In genomic region chr2:190970872-190971506, GRCh38 we compare ENCODE assay signal across 9 cellular contexts. TPM values are rescaled to one million over a fixed set of nuclear protein-coding genes. Genes with fewer than 3 reads are reported as not detected.
A peak's percentile ranks its signal among the peaks of the same experiment; 100 is the strongest.
DNase-seq lines count a peak whose midpoint lies in the region; ATAC-seq and TF ChIP-seq lines count a peak whose summit lies in the region.
"Had no signal": no experiment of that assay in that cellular context is flagged by ENCODE, and none has a peak within 500 bp of the region (broad histone marks: within the 10 kb centered on the region; RNA-seq: fewer than 3 reads in every experiment).

No MANE protein-coding gene starts in this region.

- no peaks in the 10 kb centered on the region for H3K79me2 ChIP-seq in GM23338 (replicated peaks; ENCODE audit: insufficient read depth)

- no peaks in the 10 kb centered on the region for H3K27me3 Mint-ChIP-seq in CD8-positive, alpha-beta T cell (ENCODE audit: low read depth)
- H3K27me3 Mint-ChIP-seq in GM23338 (ENCODE audit: insufficient read depth, low read depth, poor library complexity) = peaks cover 1% of the 10 kb centered on the region
- no peaks in the 10 kb centered on the region for H3K27me3 Mint-ChIP-seq in activated naive CD8-positive, alpha-beta T cell treated with anti-CD3 and anti-CD28 coated beads, Interleukin-2, amount 10 ng/mL, durations not matched to agents 7 days and 5 days
- no peaks in the 10 kb centered on the region for H3K27me3 Mint-ChIP-seq in natural killer cell treated with Interleukin-12 subunit alpha and Interleukin-12 subunit beta and Interleukin-15 and Interleukin-18, amount 100 ng/mL, for 72 hours

- no peak for ATAC-seq in CD8-positive, alpha-beta T cell
- ATAC-seq in GM23338 = no peak
- no peak for ATAC-seq in activated naive CD8-positive, alpha-beta T cell treated with anti-CD3 and anti-CD28 coated beads, Interleukin-2, amount 10 ng/mL, durations not matched to agents 7 days and 5 days (ENCODE audit: low read depth)
- ATAC-seq in natural killer cell treated with Interleukin-12 subunit alpha and Interleukin-12 subunit beta and Interleukin-15 and Interleukin-18, amount 100 ng/mL, for 72 hours = no peak
- ATAC-seq in HG03442 (IDR thresholded peaks at IDR 0.05; ENCODE audit: unreplicated experiment) = no peak

- CTCF ChIA-PET in CD8-positive, alpha-beta T cell (lab: Charles Lee) = no interaction called here

- H3K9me3 Mint-ChIP-seq in CD8-positive, alpha-beta T cell = no peaks in the 10 kb centered on the region
- no peaks in the 10 kb centered on the region; the same call in 2 of the 3 replicates for H3K9me3 Mint-ChIP-seq in GM23338
- no peaks in the 10 kb centered on the region for H3K9me3 Mint-ChIP-seq in activated naive CD8-positive, alpha-beta T cell treated with anti-CD3 and anti-CD28 coated beads, Interleukin-2, amount 10 ng/mL, durations not matched to agents 7 days and 5 days
- H3K9me3 Mint-ChIP-seq in natural killer cell treated with Interleukin-12 subunit alpha and Interleukin-12 subunit beta and Interleukin-15 and Interleukin-18, amount 100 ng/mL, for 72 hours = no peaks in the 10 kb centered on the region

- no peak overlapping the region for H3K4me3 ChIP-seq in CD8-positive, alpha-beta T cell (ENCODE audit: low read depth, low read length)
- H3K4me3 ChIP-seq in GM23338 = no peak overlapping the region
- H3K4me3 ChIP-seq: ovary had no signal

- POLR2A ChIA-PET in CD8-positive, alpha-beta T cell (lab: Charles Lee) = no interaction called here
- POLR2A ChIA-PET in activated naive CD8-positive, alpha-beta T cell treated with anti-CD3 and anti-CD28 coated beads, Interleukin-2, amount 10 ng/mL, durations not matched to agents 7 days and 5 days (lab: Charles Lee) = no interaction called here

- H2AFZ ChIP-seq in GM23338 = no peak overlapping the region

- no peak overlapping the region for H3K27ac ChIP-seq in CD8-positive, alpha-beta T cell (ENCODE audit: low read depth, low read length)
- no peak overlapping the region for H3K27ac ChIP-seq in GM23338 (ENCODE audit: low read depth)
- H3K27ac ChIP-seq: ovary had no signal

- intact Hi-C loops in CD8-positive, alpha-beta T cell (cut with DNase I, micrococcal nuclease) = no loop called here

- no peaks in the 10 kb centered on the region for H3K9me3 ChIP-seq in CD8-positive, alpha-beta T cell (ENCODE audit: low read length)
- H3K9me3 ChIP-seq: ovary had no signal

- H3K27me3 ChIP-seq in CD8-positive, alpha-beta T cell (ENCODE audit: insufficient read depth, low read length) = no peaks in the 10 kb centered on the region
- H3K27me3 ChIP-seq in GM23338 (ENCODE audit: insufficient read depth) = no peaks in the 10 kb centered on the region
- H3K27me3 ChIP-seq: ovary had no signal

- no peaks in the 10 kb centered on the region; the same call in 1 of the 2 replicates for H4K20me1 ChIP-seq in GM23338 (replicated peaks; ENCODE audit: insufficient read depth)

- H3K4me1 Mint-ChIP-seq in CD8-positive, alpha-beta T cell (ENCODE audit: low read depth) = peaks cover 15% of the 10 kb centered on the region
- H3K4me1 Mint-ChIP-seq in GM23338 = no peaks in the 10 kb centered on the region
- peaks cover 21% of the 10 kb centered on the region for H3K4me1 Mint-ChIP-seq in activated naive CD8-positive, alpha-beta T cell treated with anti-CD3 and anti-CD28 coated beads, Interleukin-2, amount 10 ng/mL, durations not matched to agents 7 days and 5 days
- peaks cover 2 to 15% of the 10 kb centered on the region in 2 donors for H3K4me1 Mint-ChIP-seq in natural killer cell treated with Interleukin-12 subunit alpha and Interleukin-12 subunit beta and Interleukin-15 and Interleukin-18, amount 100 ng/mL, for 72 hours (ENCODE audit: low read depth in 2 of 2)

- no peak for DNase-seq in CD8-positive, alpha-beta T cell
- DNase-seq in GM23338 (ENCODE audit: low spot score) (no peak), cortex of kidney (lab: John Stamatoyannopoulos, UW) (no peak), cerebellum (ENCODE audit: low spot score) (no peak)
- DNase-seq in activated naive CD8-positive, alpha-beta T cell treated with anti-CD3 and anti-CD28 coated beads, Interleukin-2, amount 10 ng/mL, durations not matched to agents 7 days and 5 days = no peak
- no peak for DNase-seq in natural killer cell treated with Interleukin-12 subunit alpha and Interleukin-12 subunit beta and Interleukin-15 and Interleukin-18, amount 100 ng/mL, for 72 hours (ENCODE audit: low spot score)
- DNase-seq: NCI-H2171 treated with DMSO at 0.1 percent for 48 hours, ovary had no signal

- peak overlapping the region; percentile 58 for H3K27ac Mint-ChIP-seq in CD8-positive, alpha-beta T cell
- peak overlapping the region; percentile 53; the same call in 1 of the 2 replicates for H3K27ac Mint-ChIP-seq in GM23338
- H3K27ac Mint-ChIP-seq in activated naive CD8-positive, alpha-beta T cell treated with anti-CD3 and anti-CD28 coated beads, Interleukin-2, amount 10 ng/mL, durations not matched to agents 7 days and 5 days = peak overlapping the region; percentile 28
- peak overlapping the region; percentile 41 to 54 for H3K27ac Mint-ChIP-seq in natural killer cell treated with Interleukin-12 subunit alpha and Interleukin-12 subunit beta and Interleukin-15 and Interleukin-18, amount 100 ng/mL, for 72 hours

- TF ChIP-seq CTCF in CD8-positive, alpha-beta T cell (IDR thresholded peaks at IDR 0.05) = no peak
- no peak for TF ChIP-seq CTCF in GM23338 (conservative IDR thresholded peaks at IDR 0.05; ENCODE audit: low read depth in 2 of 2)

- peaks cover 86% of the 10 kb centered on the region for H3K36me3 ChIP-seq in CD8-positive, alpha-beta T cell (ENCODE audit: insufficient read depth, low read length)
- peaks cover 34% of the 10 kb centered on the region for H3K36me3 ChIP-seq in GM23338 (ENCODE audit: insufficient read depth)
- H3K36me3 ChIP-seq: ovary had no signal

- H3F3A ChIP-seq in GM23338 (replicated peaks; ENCODE audit: low read depth) = no peaks in the 10 kb centered on the region

- no peaks in the 10 kb centered on the region for H3K9me2 ChIP-seq in GM23338 (ENCODE audit: insufficient read depth)

- peaks cover 94% of the 10 kb centered on the region for H3K36me3 Mint-ChIP-seq in CD8-positive, alpha-beta T cell
- peaks cover 65% of the 10 kb centered on the region for H3K36me3 Mint-ChIP-seq in GM23338 (ENCODE audit: low read depth)
- peaks cover 60% of the 10 kb centered on the region for H3K36me3 Mint-ChIP-seq in activated naive CD8-positive, alpha-beta T cell treated with anti-CD3 and anti-CD28 coated beads, Interleukin-2, amount 10 ng/mL, durations not matched to agents 7 days and 5 days
- peaks cover 53% of the 10 kb centered on the region for H3K36me3 Mint-ChIP-seq in natural killer cell treated with Interleukin-12 subunit alpha and Interleukin-12 subunit beta and Interleukin-15 and Interleukin-18, amount 100 ng/mL, for 72 hours

- no peak overlapping the region for H3K4me3 Mint-ChIP-seq in CD8-positive, alpha-beta T cell
- no peak overlapping the region for H3K4me3 Mint-ChIP-seq in GM23338
- H3K4me3 Mint-ChIP-seq in activated naive CD8-positive, alpha-beta T cell treated with anti-CD3 and anti-CD28 coated beads, Interleukin-2, amount 10 ng/mL, durations not matched to agents 7 days and 5 days = no peak overlapping the region
- H3K4me3 Mint-ChIP-seq in natural killer cell treated with Interleukin-12 subunit alpha and Interleukin-12 subunit beta and Interleukin-15 and Interleukin-18, amount 100 ng/mL, for 72 hours = no peak overlapping the region

- no peak overlapping the region for H3K4me2 ChIP-seq in GM23338

- no peaks in the 10 kb centered on the region for H3K4me1 ChIP-seq in CD8-positive, alpha-beta T cell (ENCODE audit: insufficient read depth, low read length)
- no peaks in the 10 kb centered on the region for H3K4me1 ChIP-seq in GM23338 (ENCODE audit: insufficient read depth)

TF ChIP-seq in GM23338, 12 proteins besides CTCF, POLR2A, EP300 and RAD21 (continues in another document):
- no peak for TF ChIP-seq NANOG (IDR thresholded peaks at IDR 0.05; ENCODE audit: borderline replicate concordance)
- no peak for TF ChIP-seq EZH2 (IDR thresholded peaks at IDR 0.05; ENCODE audit: low read depth, unreplicated experiment)

RNA-seq across cellular contexts. Expression of gene STAT1, which starts 43.0 kb away (rescaled TPM):
- 10 to 100 TPM; 66.7 to 69.9 TPM for total RNA-seq in CD8-positive, alpha-beta T cell
- total RNA-seq in GM23338 (2014; rRNA removed; shearing (Covaris generic)) = 43.2 and 47.4 TPM in 2 replicates
- polyA plus RNA-seq in GM23338 (2016; fragmentation: Nextera tagmentation; extraction: Ambion mirVana) = 15.1 and 16.3 TPM in 2 replicates
- 100 to 1,000 TPM; 544 to 571 TPM for total RNA-seq in activated naive CD8-positive, alpha-beta T cell treated with anti-CD3 and anti-CD28 coated beads, Interleukin-2, amount 10 ng/mL, durations not matched to agents 7 days and 5 days
- 100 to 1,000 TPM; 145 to 252 TPM for total RNA-seq in natural killer cell treated with Interleukin-12 subunit alpha and Interleukin-12 subunit beta and Interleukin-15 and Interleukin-18, amount 100 ng/mL, for 72 hours
- total RNA-seq in cerebellum = 24.7 TPM
